Comparison of ENCODE assay signal across 23 cellular contexts in genomic region chr4:8364848-8365350, GRCh38.
"Had no signal": no experiment of that assay in that cellular context is flagged by ENCODE, and none has a peak within 500 bp of the region (broad histone marks: within the 10 kb centered on the region; RNA-seq: fewer than 3 reads in every experiment).

No MANE protein-coding gene starts in this region.

- ATAC-seq: activated CD8-positive, alpha-beta T cell treated with anti-CD3 and anti-CD28 coated beads, Interleukin-2, amount 10 ng/mL, durations not matched to agents 7 days and 5 days; T-helper 17 cell; WTC11 had no signal

- H3K27ac Mint-ChIP-seq: activated CD8-positive, alpha-beta T cell treated with anti-CD3 and anti-CD28 coated beads, Interleukin-2, amount 10 ng/mL, durations not matched to agents 7 days and 5 days; activated naive CD8-positive, alpha-beta T cell treated with anti-CD3 and anti-CD28 coated beads, Interleukin-2, amount 10 ng/mL, durations not matched to agents 7 days and 5 days; T-helper 17 cell; WTC11 had no signal

- H3K27me3 Mint-ChIP-seq: activated naive CD8-positive, alpha-beta T cell treated with anti-CD3 and anti-CD28 coated beads, Interleukin-2, amount 10 ng/mL, durations not matched to agents 7 days and 5 days had no signal

- H3K4me1 Mint-ChIP-seq: activated naive CD8-positive, alpha-beta T cell treated with anti-CD3 and anti-CD28 coated beads, Interleukin-2, amount 10 ng/mL, durations not matched to agents 7 days and 5 days; T-helper 17 cell had no signal

- H3K4me3 Mint-ChIP-seq: activated CD8-positive, alpha-beta T cell treated with anti-CD3 and anti-CD28 coated beads, Interleukin-2, amount 10 ng/mL, durations not matched to agents 7 days and 5 days; activated naive CD8-positive, alpha-beta T cell treated with anti-CD3 and anti-CD28 coated beads, Interleukin-2, amount 10 ng/mL, durations not matched to agents 7 days and 5 days; T-helper 17 cell; WTC11 had no signal

- DNase-seq: activated CD4-positive, alpha-beta T cell treated with anti-CD3 and anti-CD28 coated beads for 48 hours; activated CD4-positive, alpha-beta T cell treated with anti-CD3 and anti-CD28 coated beads, Interleukin-2, amount 50 U/mL, for 4 hours; activated CD4-positive, CD25-positive, alpha-beta regulatory T cell treated with anti-CD3 and anti-CD28 coated beads, Interleukin-2, amount 50 U/mL, for 72 hours; activated CD8-positive, alpha-beta memory T cell treated with anti-CD3 and anti-CD28 coated beads, Interleukin-2, amount 50 U/mL, for 48 hours; activated CD8-positive, alpha-beta T cell treated with anti-CD3 and anti-CD28 coated beads, Interleukin-2, amount 10 ng/mL, durations not matched to agents 7 days and 5 days; activated naive CD4-positive, alpha-beta T cell treated with anti-CD3 and anti-CD28 coated beads, Interleukin-2, amount 50 U/mL, for 16 hours; activated naive CD8-positive, alpha-beta T cell treated with anti-CD3 and anti-CD28 coated beads, Interleukin-2, amount 10 ng/mL, durations not matched to agents 7 days and 5 days; activated T-cell treated with anti-CD3 and anti-CD28 coated beads, Interleukin-2, amount 50 U/mL, for 1 hour; adrenal gland; anterior cingulate cortex; MG63; MV-4-11; NCI-H1092 treated with DMSO at 0.1 percent for 48 hours; NCI-H1417 treated with DMSO at 0.1 percent for 48 hours; NCI-H1694 treated with DMSO at 0.1 percent for 48 hours; NCI-H2029 treated with DMSO at 0.1 percent for 48 hours; NCI-H510A treated with DMSO at 0.1 percent for 48 hours; NCI-H69; NK-92 treated with Interleukin-12 subunit alpha and Interleukin-12 subunit beta, amount 100 ng/mL, for 24 hours; SHP77 treated with DMSO at 0.1 percent for 48 hours; T-helper 17 cell; T-helper 9 cell had no signal
